In genomic region chr11:79506124-79506523, GRCh38 we compare ENCODE assay signal across 8 cellular contexts.
"Had no signal": no experiment of that assay in that cellular context is flagged by ENCODE, and none has a peak within 500 bp of the region (broad histone marks: within the 10 kb centered on the region; RNA-seq: fewer than 3 reads in every experiment).

No MANE protein-coding gene starts in this region.

- ATAC-seq: GM12878 had no signal

- H3K4me3 ChIP-seq: GM12878 had no signal

- DNase-seq: GDM1, GF-D8 had no signal

- FAIRE-seq: G401.6, GM12878, GM12891, GM12892, GM18507, GM19239 had no signal
